ENCODE assay signal across 8 cellular contexts in genomic region chrX:74924449-74925209, GRCh38. TPM values are rescaled to one million over a fixed set of nuclear protein-coding genes. Genes with fewer than 3 reads are reported as not detected.
A peak's percentile ranks its signal among the peaks of the same experiment; 100 is the strongest.
DNase-seq lines count a peak whose midpoint lies in the region; ATAC-seq, FAIRE-seq and TF ChIP-seq lines count a peak whose summit lies in the region.

No MANE protein-coding gene starts in this region.

- H3F3A ChIP-seq in smooth muscle cell (ENCODE audit: low read depth) = no peaks in the 10 kb centered on the region

- CTCF ChIA-PET in RWPE1 (lab: Yijun Ruan, JAX) (interaction anchor here (0.7 kb wide), 1 partner anchor 74 kb away, joined by 3 read pairs; no protein-coding TSS in a partner anchor), GM12878 (lab: Yijun Ruan, JAX) (interaction anchor here (0.7 to 1.2 kb wide), 4 partner anchors 35 to 354 kb away, joined by 3 to 7 read pairs (median 4); no protein-coding TSS in a partner anchor)

- H3K4me3 ChIP-seq in GM12878 = peak overlapping the region; percentile 49
- peak overlapping the region; percentile 47 for H3K4me3 ChIP-seq in smooth muscle cell

- H3K4me1 ChIP-seq in GM12878 (ENCODE audit: control insufficient read depth, insufficient read depth, low read length) = no peaks in the 10 kb centered on the region
- H3K4me1 ChIP-seq in smooth muscle cell (ENCODE audit: low read depth) = no peaks in the 10 kb centered on the region

- 44% methylated on average over 37 of the region's 79 CpGs for WGBS in GM12878 (ENCODE audit: insufficient coverage, insufficient replicate concordance, low lambda C conversion rate, missing lambda C conversion rate)
- WGBS in smooth muscle cell (ENCODE audit: low lambda C conversion rate) = 41% methylated on average over 78 of the region's 79 CpGs

- ATAC-seq in HG03378 (IDR thresholded peaks at IDR 0.05; ENCODE audit: unreplicated experiment) = peak; percentile 34
- ATAC-seq in GM12878 = peak; percentile 74

- no peaks in the 10 kb centered on the region; the same call in 2 of the 3 replicates for H3K9me3 ChIP-seq in GM12878 (replicated peaks; ENCODE audit: control insufficient read depth, insufficient read depth, low read length)
- H3K9me3 ChIP-seq in smooth muscle cell (replicated peaks; ENCODE audit: low read depth) = no peaks in the 10 kb centered on the region

- POLR2A ChIA-PET in RWPE1 (lab: Yijun Ruan, JAX; ENCODE audit: low non-redundant PET) = no interaction called here
- POLR2A ChIA-PET in GM12878 (lab: Charles Lee) = interaction anchor here (0.6 to 1.3 kb wide), 6 partner anchors 31 to 146 kb away, joined by 3 to 4 read pairs (median 3); no protein-coding TSS in a partner anchor

- H3K27me3 ChIP-seq in GM12878 (replicated peaks in 1 of 2; ENCODE audit: control insufficient read depth in 2 of 2, insufficient read depth in 2 of 2, low read length in 1 of 2) = no peaks in the 10 kb centered on the region
- peaks cover 25% of the 10 kb centered on the region for H3K27me3 ChIP-seq in smooth muscle cell (ENCODE audit: low read depth)

- intact Hi-C loops in GM12878 (cut with micrococcal nuclease; ENCODE audit: unreplicated experiment) = loop anchor here (1.0 to 5.0 kb wide), 6 partner anchors 34 to 353 kb away; partner anchors contain the start of genes ABCB7 and RLIM

- H3K9ac ChIP-seq in GM12878 (ENCODE audit: control insufficient read depth, insufficient read depth, low read length) = peak overlapping the region; percentile 75
- no peak overlapping the region for H3K9ac ChIP-seq in smooth muscle cell (ENCODE audit: low read depth)

- H3K36me3 ChIP-seq in GM12878 (ENCODE audit: control insufficient read depth in 2 of 2, insufficient read depth in 2 of 2, low read length in 1 of 2) = no peaks in the 10 kb centered on the region
- H3K36me3 ChIP-seq in smooth muscle cell (ENCODE audit: low read depth) = no peaks in the 10 kb centered on the region

- H4K20me1 ChIP-seq in GM12878 (ENCODE audit: control insufficient read depth, insufficient read depth) (no peaks in the 10 kb centered on the region), smooth muscle cell (ENCODE audit: low read depth) (no peaks in the 10 kb centered on the region)

- BruUV-seq in GM12878 (replicated peaks; lab: Mats Ljungman, UMichigan) = no TSS peak

- TF ChIP-seq RAD21 in GM12878 (IDR thresholded peaks at IDR 0.05; ENCODE audit: insufficient read depth, low read depth, low read length) = no peak

- RAD21 ChIA-PET in GM12878 (lab: Charles Lee; ENCODE audit: unreplicated experiment) = interaction anchor here (0.9 to 1.6 kb wide), 7 partner anchors 13 to 310 kb away, joined by 3 to 7 read pairs (median 3); partner anchors contain the start of gene RLIM

- SMC1A ChIA-PET in GM12878 (lab: Charles Lee; ENCODE audit: uncharacterized antibody, unreplicated experiment) = interaction anchor here (1.0 to 5.9 kb wide), 4 partner anchors 23 to 320 kb away, joined by 3 to 39 read pairs (median 6); no protein-coding TSS in a partner anchor

- H2AFZ ChIP-seq in GM12878 (ENCODE audit: control insufficient read depth, low read depth, low read length) (peak overlapping the region; percentile 45), smooth muscle cell (ENCODE audit: low read depth) (peak overlapping the region; percentile 70)

- peak; percentile 18 for FAIRE-seq in GM12878 (lab: Jason Lieb, UNC)

- TF ChIP-seq CTCF in C4-2B (conservative IDR thresholded peaks at IDR 0.05) (no peak; the same call in 1 of the 2 replicates), RWPE1 (conservative IDR thresholded peaks at IDR 0.05; ENCODE audit: low read depth) (no peak), GM12878 (IDR thresholded peaks at IDR 0.05 in 2 of 3, conservative IDR thresholded peaks at IDR 0.05 in 1 of 3; ENCODE audit: control insufficient read depth in 2 of 3, extremely low read depth in 1 of 3, insufficient read depth in 1 of 3, low read depth in 3 of 3, low read length in 3 of 3) (no peak), smooth muscle cell (IDR thresholded peaks at IDR 0.05; ENCODE audit: borderline replicate concordance, insufficient read depth, poor library complexity, severe bottlenecking) (no peak)

- peak; percentile 78 for TF ChIP-seq POLR2A in GM12878 (IDR thresholded peaks at IDR 0.05; ENCODE audit: low read depth, low read length)

- peak overlapping the region; percentile 22; the same call in 1 of the 2 replicates for H3K27ac ChIP-seq in C4-2B
- H3K27ac ChIP-seq in RWPE1 = no peak overlapping the region
- H3K27ac ChIP-seq in GM12878 (ENCODE audit: control insufficient read depth, insufficient read depth) = peak overlapping the region; percentile 87
- H3K27ac ChIP-seq in smooth muscle cell (ENCODE audit: low read depth) = no peak overlapping the region

- H3K4me2 ChIP-seq in GM12878 (ENCODE audit: control insufficient read depth, insufficient read depth) (peak overlapping the region; percentile 62; the same call in 1 of the 2 replicates), smooth muscle cell (peak overlapping the region; percentile 86)

- TF ChIP-seq EP300 in GM12878 (IDR thresholded peaks at IDR 0.05; ENCODE audit: borderline replicate concordance in 1 of 2, control insufficient read depth in 1 of 2, low read depth in 2 of 2, low read length in 2 of 2) = 0 out of 4 replicates have a peak, but pooled peaks of 1 of the 2 experiments have one; percentile 19

- DNase-seq in GM19238 (ENCODE audit: insufficient read length, low spot score) (peak; percentile 20), RWPE1 (ENCODE audit: low spot score) (peak; percentile 0), GM12878 (ENCODE audit: low read depth, low spot score) (no peak), inferior parietal cortex (ENCODE audit: extremely low spot score) (peak; percentile 2), smooth muscle cell (lab: John Stamatoyannopoulos, UW; ENCODE audit: unreplicated experiment) (peak; percentile 7), SHP77 (lab: John Stamatoyannopoulos, UW) (no peak)

- in situ Hi-C loops in GM12878 (cut with MboI) = loop anchor here (5.0 to 10.0 kb wide), 3 partner anchors 127 to 350 kb away; partner anchors contain the start of genes RLIM and UPRT

- H3K79me2 ChIP-seq in GM12878 (ENCODE audit: control insufficient read depth, insufficient read depth, low read length) (peaks cover 30% of the 10 kb centered on the region), smooth muscle cell (ENCODE audit: low read depth) (no peaks in the 10 kb centered on the region)

TF ChIP-seq in GM12878, 131 proteins besides CTCF, POLR2A, EP300 and RAD21 (continues in another document):
- TF ChIP-seq BHLHE40 (IDR thresholded peaks at IDR 0.05; ENCODE audit: borderline replicate concordance in 1 of 2, low read depth in 2 of 2, low read length in 1 of 2) (peak; percentile 60 to 87), MLLT1 (IDR thresholded peaks at IDR 0.05) (no peak)

RNA-seq across cellular contexts. Expression of gene NEXMIF, which starts 0.6 kb away (rescaled TPM):
- 54.3 and 56.5 TPM in 2 replicates for total RNA-seq in GM12878 (2013; cell fraction: nucleolus; rRNA removed)
- 6.5 and 7.4 TPM in 2 replicates for total RNA-seq in GM12878 (2014; rRNA removed)
- total RNA-seq in GM12878 (2014; rRNA removed; fragmentation: Illumina TruSeq; extraction: Trizol) = 6.8 and 7.3 TPM in 2 replicates
- 7.2 and 7.4 TPM in 2 replicates for total RNA-seq in GM12878 (2021)
- polyA plus RNA-seq in GM12878 (2011; ENCODE audit: low read depth) = 0.91 TPM
- 10.4 and 13.2 TPM in 2 replicates for polyA plus RNA-seq in GM12878 (2011; rRNA removed)
- 4.5 and 5.8 TPM in 2 replicates for polyA plus RNA-seq in GM12878 (2011; cell fraction: cytosol; rRNA removed)
- 10.8 and 14.1 TPM in 2 replicates for polyA plus RNA-seq in GM12878 (2011; cell fraction: nucleus; rRNA removed)
- 1.6 and 2.7 TPM in 2 replicates for polyA plus RNA-seq in GM12878 (2012)
- 5.3 and 7.4 TPM in 2 replicates for polyA plus RNA-seq in GM12878 (2014; fragmentation: Illumina TruSeq; extraction: Trizol)
- under 1 TPM; 0.75 to 1.00 TPM for polyA plus RNA-seq in GM12878 (2014; fragmentation: Nextera tagmentation; extraction: Ambion mirVana)
- polyA plus RNA-seq in GM12878 (2014; rRNA removed) = 2.5 and 3.3 TPM in 2 replicates
- 1 to 10 TPM in 1 of 2 experiments, under 1 TPM in 1; 0.78 to 1.5 TPM for polyA plus RNA-seq in GM12878 (2016; fragmentation: Nextera tagmentation; extraction: Ambion mirVana)
- polyA minus RNA-seq in GM12878 (2011; rRNA and poly(A)+ RNA removed) = 20.5 and 23.7 TPM in 2 replicates
- polyA minus RNA-seq in GM12878 (2011; cell fraction: cytosol; rRNA and poly(A)+ RNA removed) = 6.1 and 8.3 TPM in 2 replicates
- polyA minus RNA-seq in GM12878 (2011; cell fraction: nucleus; rRNA and poly(A)+ RNA removed) = 17.7 and 18.7 TPM in 2 replicates
- total RNA-seq in smooth muscle cell = 0.27 and 0.67 TPM in 2 replicates
- polyA plus RNA-seq in smooth muscle cell = not detected in 2 replicates

Comparison
In these comparisons a context has a peak if more than half of its experiments do, and no peak if none do; other contexts are left out.
1. H3K27ac ChIP-seq: peak in C4-2B (single experiment) and GM12878 (single experiment); none in RWPE1 (single experiment) and smooth muscle cell (single experiment).
2. DNase-seq: peak in GM19238 (single experiment), RWPE1 (single experiment), inferior parietal cortex (single experiment) and smooth muscle cell (single experiment); none in GM12878 (single experiment) and SHP77 (0 of 2).